ENCODE assay signal across 13 cellular contexts in genomic region chr9:122040573-122041242, GRCh38.
"Had no signal": no experiment of that assay in that cellular context is flagged by ENCODE, and none has a peak within 500 bp of the region (broad histone marks: within the 10 kb centered on the region; RNA-seq: fewer than 3 reads in every experiment).

No MANE protein-coding gene starts in this region.

- H3K27me3 Mint-ChIP-seq: activated CD4-positive, alpha-beta memory T cell treated with anti-CD3 and anti-CD28 coated beads for 36 hours; activated naive CD8-positive, alpha-beta T cell treated with anti-CD3 and anti-CD28 coated beads, Interleukin-2, amount 10 ng/mL, durations not matched to agents 7 days and 5 days; natural killer cell treated with Interleukin-12 subunit alpha and Interleukin-12 subunit beta and Interleukin-15 and Interleukin-18, amount 100 ng/mL, for 72 hours had no signal

- H3K27me3 ChIP-seq: thyroid gland had no signal

- H3K9me3 Mint-ChIP-seq: natural killer cell treated with Interleukin-12 subunit alpha and Interleukin-12 subunit beta and Interleukin-15 and Interleukin-18, amount 100 ng/mL, for 72 hours had no signal

- H3K27ac Mint-ChIP-seq: activated CD4-positive, alpha-beta memory T cell treated with anti-CD3 and anti-CD28 coated beads for 36 hours; activated naive CD8-positive, alpha-beta T cell treated with anti-CD3 and anti-CD28 coated beads, Interleukin-2, amount 10 ng/mL, durations not matched to agents 7 days and 5 days; natural killer cell treated with Interleukin-12 subunit alpha and Interleukin-12 subunit beta and Interleukin-15 and Interleukin-18, amount 100 ng/mL, for 72 hours had no signal

- H3K36me3 ChIP-seq: prostate gland, thyroid gland had no signal

- DNase-seq: activated CD4-positive, alpha-beta memory T cell treated with anti-CD3 and anti-CD28 coated beads for 36 hours; activated CD4-positive, CD25-positive, alpha-beta regulatory T cell treated with anti-CD3 and anti-CD28 coated beads, Interleukin-2, amount 50 U/mL, for 72 hours; activated gamma-delta T cell; activated naive CD8-positive, alpha-beta T cell treated with anti-CD3 and anti-CD28 coated beads, Interleukin-2, amount 10 ng/mL, durations not matched to agents 7 days and 5 days; activated T-cell treated with anti-CD3 and anti-CD28 coated beads, Interleukin-2, amount 50 U/mL, for 48 hours; aorta; left cardiac atrium; stimulated activated CD4-positive, alpha-beta T cell treated with anti-CD3 and anti-CD28 coated beads, Interleukin-15, amount 100 ng/mL, for 24 hours; stimulated activated CD4-positive, alpha-beta T cell treated with anti-CD3 and anti-CD28 coated beads, Interleukin-4, amount 100 ng/mL, for 4 hours; thyroid gland had no signal

- H3K27ac ChIP-seq: prostate gland, thyroid gland had no signal

- H3K4me3 Mint-ChIP-seq: activated CD4-positive, alpha-beta memory T cell treated with anti-CD3 and anti-CD28 coated beads for 36 hours; activated naive CD8-positive, alpha-beta T cell treated with anti-CD3 and anti-CD28 coated beads, Interleukin-2, amount 10 ng/mL, durations not matched to agents 7 days and 5 days; natural killer cell treated with Interleukin-12 subunit alpha and Interleukin-12 subunit beta and Interleukin-15 and Interleukin-18, amount 100 ng/mL, for 72 hours had no signal

- ATAC-seq: esophagus mucosa; natural killer cell treated with Interleukin-12 subunit alpha and Interleukin-12 subunit beta and Interleukin-15 and Interleukin-18, amount 100 ng/mL, for 72 hours had no signal

- H3K9me3 ChIP-seq: prostate gland, thyroid gland had no signal

- H3K4me1 ChIP-seq: prostate gland, thyroid gland had no signal

- H3K4me3 ChIP-seq: prostate gland, thyroid gland had no signal
